ENCODE assay signal across 8 cellular contexts in genomic region chr20:19995220-19995863, GRCh38. TPM values are rescaled to one million over a fixed set of nuclear protein-coding genes. Genes with fewer than 3 reads are reported as not detected.
DNase-seq lines count a peak whose midpoint lies in the region; ATAC-seq and TF ChIP-seq lines count a peak whose summit lies in the region.

No MANE protein-coding gene starts in this region.

- H3K36me3 Mint-ChIP-seq in endodermal cell (ENCODE audit: low read depth) (no peaks in the 10 kb centered on the region), naive B cell (no peaks in the 10 kb centered on the region)

- H3K27me3 ChIP-seq in endodermal cell (ENCODE audit: control insufficient read depth, insufficient read depth, low read length, poor library complexity, severe bottlenecking), result no peaks in the 10 kb centered on the region

- no peaks in the 10 kb centered on the region for H3K27me3 Mint-ChIP-seq in endodermal cell (ENCODE audit: insufficient read depth)
- H3K27me3 Mint-ChIP-seq in naive B cell, result peaks cover 0 to 4% (median 0%) of the 10 kb centered on the region in 3 donors

- ATAC-seq in naive B cell (ENCODE audit: low read depth in 2 of 2) (peak; percentile 58 to 74), GM21825 (IDR thresholded peaks at IDR 0.05; ENCODE audit: unreplicated experiment) (no peak), GM19463 (IDR thresholded peaks at IDR 0.05; ENCODE audit: unreplicated experiment) (no peak)

- no peaks in the 10 kb centered on the region for H3K9me3 ChIP-seq in endodermal cell (ENCODE audit: control insufficient read depth, low read length)

- no peak overlapping the region for H3K4me3 ChIP-seq in endodermal cell (ENCODE audit: low read length)

- peak; percentile 72 for DNase-seq in ELR (ENCODE audit: low read depth)
- peak; percentile 78 for DNase-seq in M059J (ENCODE audit: low read depth)
- DNase-seq in SK-N-DZ (ENCODE audit: low spot score), result peak; percentile 28
- no peak for DNase-seq in endodermal cell
- DNase-seq in naive B cell, result peak; percentile 35
- no peak for DNase-seq in GM19240 (ENCODE audit: insufficient read length, low spot score)

- H3K9me3 Mint-ChIP-seq in endodermal cell, result no peaks in the 10 kb centered on the region
- no peaks in the 10 kb centered on the region for H3K9me3 Mint-ChIP-seq in naive B cell

- TF ChIP-seq CTCF in endodermal cell (conservative IDR thresholded peaks at IDR 0.05), result peak; percentile 95

- no peak overlapping the region for H3K9ac ChIP-seq in endodermal cell (ENCODE audit: extremely low read depth, low read length, poor library complexity, severe bottlenecking)

- H3K27ac Mint-ChIP-seq in endodermal cell (no peak overlapping the region), naive B cell (no peak overlapping the region)

- H3K4me1 Mint-ChIP-seq in endodermal cell, result peaks cover 12% of the 10 kb centered on the region
- H3K4me1 Mint-ChIP-seq in naive B cell, result peaks cover 0 to 2% (median 0%) of the 10 kb centered on the region in 3 donors

- H3K36me3 ChIP-seq in endodermal cell (ENCODE audit: control insufficient read depth, insufficient read depth, low read length), result no peaks in the 10 kb centered on the region

- peaks cover 2% of the 10 kb centered on the region for H3K4me1 ChIP-seq in endodermal cell (ENCODE audit: control insufficient read depth, insufficient read depth, low read length)

- H3K4me3 Mint-ChIP-seq in endodermal cell, result no peak overlapping the region
- H3K4me3 Mint-ChIP-seq in naive B cell, result no peak overlapping the region

- H3K27ac ChIP-seq in endodermal cell (ENCODE audit: low read depth, low read length), result no peak overlapping the region

- WGBS in endodermal cell (ENCODE audit: insufficient coverage in 1 of 2, insufficient read length in 1 of 2), 2 experiments, result 38% methylated on average over 5 of the region's 5 CpGs; no CpG with 5 or more reads in 1 of the 2 experiments

RNA-seq across cellular contexts. Expression of gene NAA20, which starts 21.8 kb away (rescaled TPM):
- total RNA-seq in M059J (2014; rRNA removed; shearing (Covaris generic)), result 103 and 135 TPM in 2 replicates
- polyA plus RNA-seq in SK-N-DZ (2014; cell fraction: cytosol; rRNA removed), result 51.2 and 54.2 TPM in 2 replicates
- 34.3 and 40.0 TPM in 2 replicates for polyA plus RNA-seq in SK-N-DZ (2014; cell fraction: nucleus; rRNA removed)
- 10 to 100 TPM; 35.1 to 39.4 TPM for total RNA-seq in endodermal cell
- 37.8 TPM for polyA plus RNA-seq in endodermal cell (2013, experiment 1 of 2)
- 40.2 TPM for polyA plus RNA-seq in endodermal cell (2013, experiment 2 of 2)
- 100 to 1,000 TPM in 1 of 6 donors, 10 to 100 TPM in 5; 60.7 to 109 (median 69.2) TPM for polyA plus RNA-seq in naive B cell (ENCODE audit: low read depth in 6 of 6)

RNA-seq across cellular contexts. Expression of gene CRNKL1, which starts 56.9 kb away (rescaled TPM):
- 32.7 and 44.2 TPM in 2 replicates for total RNA-seq in M059J (2014; rRNA removed; shearing (Covaris generic))
- 35.6 and 37.3 TPM in 2 replicates for polyA plus RNA-seq in SK-N-DZ (2014; cell fraction: cytosol; rRNA removed)
- polyA plus RNA-seq in SK-N-DZ (2014; cell fraction: nucleus; rRNA removed), result 18.2 and 19.3 TPM in 2 replicates
- total RNA-seq in endodermal cell, result 10 to 100 TPM; 22.2 to 23.4 TPM
- polyA plus RNA-seq in endodermal cell (2013, experiment 1 of 2), result 24.1 TPM
- polyA plus RNA-seq in endodermal cell (2013, experiment 2 of 2), result 21.3 TPM
- polyA plus RNA-seq in naive B cell (ENCODE audit: low read depth in 6 of 6), result 10 to 100 TPM in 2 of 6 donors, 1 to 10 TPM in 4; 6.6 to 12.6 (median 9.1) TPM

RNA-seq across cellular contexts. Expression of gene CFAP61, which starts 57.0 kb away (rescaled TPM):
- 1.3 TPM in 1 of 2 replicates, not detected in the other for total RNA-seq in M059J (2014; rRNA removed; shearing (Covaris generic))
- polyA plus RNA-seq in SK-N-DZ (2014; cell fraction: cytosol; rRNA removed), result 0.90 and 1.8 TPM in 2 replicates
- 0.18 TPM in 1 of 2 replicates, not detected in the other for polyA plus RNA-seq in SK-N-DZ (2014; cell fraction: nucleus; rRNA removed)
- under 1 TPM; 0.64 to 0.73 TPM for total RNA-seq in endodermal cell
- 0.85 TPM for polyA plus RNA-seq in endodermal cell (2013, experiment 1 of 2)
- 1.5 TPM for polyA plus RNA-seq in endodermal cell (2013, experiment 2 of 2)
- not detected for polyA plus RNA-seq in naive B cell (ENCODE audit: low read depth in 6 of 6)

Comparison
In these comparisons a context has a peak if more than half of its experiments do, and no peak if none do; other contexts are left out.
1. DNase-seq: peak in ELR (single experiment), M059J (single experiment), SK-N-DZ (single experiment) and naive B cell (single experiment); none in endodermal cell (single experiment) and GM19240 (single experiment).
2. ATAC-seq: peak in naive B cell (2 of 2); none in GM21825 (single experiment) and GM19463 (single experiment).